Comparison of ENCODE assay signal across 8 cellular contexts in the genomic region with DNA sequence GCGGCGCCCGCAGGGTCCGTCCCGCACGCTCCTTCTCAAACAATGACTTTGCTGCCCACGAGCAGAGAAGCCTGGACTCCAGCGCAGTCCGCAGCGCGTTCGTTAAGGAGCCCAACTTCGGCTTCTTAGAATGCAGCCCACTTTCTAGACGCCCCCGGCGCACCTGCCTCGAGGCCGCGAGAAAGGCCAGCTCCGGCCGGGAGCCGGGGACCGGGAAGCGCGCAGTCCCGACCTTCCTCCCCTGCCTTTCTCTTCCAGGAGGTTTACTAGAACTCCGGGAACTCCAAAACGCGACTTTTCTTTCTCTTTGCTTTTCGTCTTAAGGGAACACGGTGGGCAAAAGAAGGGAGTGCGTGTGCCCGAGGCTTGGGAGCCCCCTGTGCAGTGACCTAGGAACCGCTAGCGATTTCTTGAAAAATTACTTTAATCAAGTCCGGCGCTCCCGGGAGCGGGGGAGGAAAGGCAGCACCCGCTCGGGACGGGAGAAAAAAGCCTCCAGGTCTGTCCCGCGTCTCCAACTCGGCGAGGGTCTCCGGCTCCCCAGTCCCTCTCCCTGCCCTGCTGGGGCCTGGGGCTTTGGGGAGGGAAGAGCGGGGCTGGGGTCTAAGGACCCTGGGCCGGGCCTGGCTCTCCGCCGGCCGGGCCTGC. TPM values are rescaled to one million over a fixed set of nuclear protein-coding genes. Genes with fewer than 3 reads are reported as not detected.
DNase-seq lines count a peak whose midpoint lies in the region; ATAC-seq and TF ChIP-seq lines count a peak whose summit lies in the region.

No MANE protein-coding gene starts in this region.

- peaks cover 30% of the 10 kb centered on the region for H3K4me1 Mint-ChIP-seq in osteocyte (ENCODE audit: unreplicated experiment)

- peaks cover 32% of the 10 kb centered on the region for H3K4me1 ChIP-seq in ectodermal cell (ENCODE audit: control insufficient read depth, insufficient read depth, low read length)

- peak overlapping the region; percentile 73 for H3K27ac Mint-ChIP-seq in osteocyte (ENCODE audit: unreplicated experiment)

- 1% methylated on average over 52 of the region's 52 CpGs for WGBS in ectodermal cell, 2 experiments

- H3K27me3 Mint-ChIP-seq in osteocyte (ENCODE audit: unreplicated experiment), result peaks cover 36% of the 10 kb centered on the region

- TF ChIP-seq CTCF in osteocyte (IDR thresholded peaks at IDR 0.05), result no peak

- peak overlapping the region; percentile 13 for H3K4me3 ChIP-seq in ectodermal cell (ENCODE audit: insufficient read depth, low read depth, low read length)

- peaks cover 98% of the 10 kb centered on the region for H3K27me3 ChIP-seq in ectodermal cell (ENCODE audit: control insufficient read depth, insufficient read depth, low read length, poor library complexity, severe bottlenecking)

- H3K4me3 Mint-ChIP-seq in osteocyte (ENCODE audit: unreplicated experiment), result peak overlapping the region; percentile 76

- no peak for ATAC-seq in GM19455 (IDR thresholded peaks at IDR 0.05; ENCODE audit: unreplicated experiment)

- H3K27ac ChIP-seq in ectodermal cell (ENCODE audit: insufficient read depth, low read depth, low read length, poor library complexity, severe bottlenecking), result no peak overlapping the region

- no peaks in the 10 kb centered on the region for H3K36me3 Mint-ChIP-seq in osteocyte (ENCODE audit: unreplicated experiment)

- H3K9me3 ChIP-seq in ectodermal cell (ENCODE audit: control insufficient read depth, low read length), result no peaks in the 10 kb centered on the region

- DNase-seq in EL, result peak; percentile 45
- peak; percentile 38 for DNase-seq in M059J (ENCODE audit: low read depth)
- DNase-seq in osteocyte (ENCODE audit: extremely low spot score, unreplicated experiment), result no peak
- DNase-seq in CD1c-positive myeloid dendritic cell (ENCODE audit: extremely low spot score), result no peak
- DNase-seq in NCI-H524 treated with DMSO at 0.1 percent for 48 hours (lab: John Stamatoyannopoulos, UW), result no peak
- no peak for DNase-seq in NAMALWA (ENCODE audit: low spot score)

- no peaks in the 10 kb centered on the region for H3K9me3 Mint-ChIP-seq in osteocyte (ENCODE audit: unreplicated experiment)

- H3K36me3 ChIP-seq in ectodermal cell (ENCODE audit: control insufficient read depth, insufficient read depth, low read length), result no peaks in the 10 kb centered on the region

RNA-seq across cellular contexts. Expression of a gene that starts 2.6 kb away (rescaled TPM):
- total RNA-seq in M059J (2014; rRNA removed; shearing (Covaris generic)), result not detected in 2 replicates
- 0.13 TPM for polyA plus RNA-seq in ectodermal cell (2013, experiment 1 of 4)
- polyA plus RNA-seq in ectodermal cell (2013, experiment 2 of 4), result 0.14 TPM
- polyA plus RNA-seq in ectodermal cell (2013, experiment 3 of 4), result 0.75 TPM
- polyA plus RNA-seq in ectodermal cell (2013, experiment 4 of 4), result 0.45 TPM
- 7.3 and 8.1 TPM in 2 replicates for total RNA-seq in osteocyte

Comparison
In these comparisons a context has a peak if more than half of its experiments do, and no peak if none do; other contexts are left out.
1. DNase-seq: peak in EL (single experiment) and M059J (single experiment); none in osteocyte (single experiment), CD1c-positive myeloid dendritic cell (single experiment), NCI-H524 treated with DMSO at 0.1 percent for 48 hours (single experiment) and NAMALWA (single experiment).